ENCODE assay signal across 23 cellular contexts in the genomic region with DNA sequence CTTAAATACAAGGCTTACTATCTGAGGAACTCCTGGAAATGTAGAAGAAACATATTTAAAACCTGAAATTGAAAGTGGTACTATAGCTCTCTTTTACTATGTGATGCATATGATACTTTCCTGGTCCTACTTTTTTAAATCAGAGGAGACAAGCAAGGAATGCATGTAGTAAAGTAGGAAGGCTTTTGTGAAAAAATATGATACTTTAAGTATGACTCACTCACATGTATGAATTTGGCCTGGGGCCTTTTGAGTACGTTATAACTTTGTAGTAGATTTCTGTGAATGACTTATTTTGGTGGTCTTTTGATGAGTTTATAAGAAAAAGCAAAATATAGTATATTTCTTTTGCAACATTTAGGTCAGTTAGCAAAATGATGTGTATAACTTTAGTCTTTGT. TPM values are rescaled to one million over a fixed set of nuclear protein-coding genes. Genes with fewer than 3 reads are reported as not detected.
DNase-seq lines count a peak whose midpoint lies in the region; ATAC-seq, FAIRE-seq and TF ChIP-seq lines count a peak whose summit lies in the region.
"Had no signal": no experiment of that assay in that cellular context is flagged by ENCODE, and none has a peak within 500 bp of the region (broad histone marks: within the 10 kb centered on the region; RNA-seq: fewer than 3 reads in every experiment).

No MANE protein-coding gene starts in this region.

- no peaks in the 10 kb centered on the region for H3K27me3 Mint-ChIP-seq in osteocyte (ENCODE audit: unreplicated experiment)
- H3K27me3 Mint-ChIP-seq in stimulated activated naive CD8-positive, alpha-beta T cell treated with anti-CD3 and anti-CD28 coated beads, Interleukin-15, amount 100 ng/mL, for 72 hours = no peaks in the 10 kb centered on the region
- H3K27me3 Mint-ChIP-seq: activated CD4-positive, alpha-beta T cell treated with anti-CD3 and anti-CD28 coated beads for 36 hours; activated naive CD8-positive, alpha-beta T cell treated with anti-CD3 and anti-CD28 coated beads, Interleukin-2, amount 10 ng/mL, durations not matched to agents 7 days and 5 days had no signal

- no peaks in the 10 kb centered on the region for H3K27me3 ChIP-seq in adipocyte (replicated peaks; ENCODE audit: control insufficient read depth, insufficient read depth, low read length)
- H3K27me3 ChIP-seq in fibroblast of lung (ENCODE audit: control insufficient read depth, insufficient read depth, low read length) = no peaks in the 10 kb centered on the region
- H3K27me3 ChIP-seq: left lung, MG63, stomach, tibial artery had no signal

- no peaks in the 10 kb centered on the region for H4K20me1 ChIP-seq in fibroblast of lung (ENCODE audit: control insufficient read depth, extremely low read depth, insufficient read depth, low read length)

- no peak overlapping the region for H2AFZ ChIP-seq in fibroblast of lung (ENCODE audit: low read length)

- H3K4me2 ChIP-seq in fibroblast of lung (ENCODE audit: extremely low read depth, insufficient read depth, low read length) = no peak overlapping the region

- no peak for ATAC-seq in sciatic nerve
- ATAC-seq in stimulated activated naive CD8-positive, alpha-beta T cell treated with anti-CD3 and anti-CD28 coated beads, Interleukin-15, amount 100 ng/mL, for 72 hours = no peak
- no peak for ATAC-seq in activated naive CD4-positive, alpha-beta T cell treated with anti-CD3 and anti-CD28 coated beads, Interleukin-2, amount 50 U/mL, for 72 hours
- ATAC-seq: activated CD4-positive, alpha-beta T cell treated with anti-CD3 and anti-CD28 coated beads for 36 hours; left lung had no signal

- peaks cover 18% of the 10 kb centered on the region for H3K4me1 Mint-ChIP-seq in osteocyte (ENCODE audit: unreplicated experiment)
- no peaks in the 10 kb centered on the region for H3K4me1 Mint-ChIP-seq in stimulated activated naive CD8-positive, alpha-beta T cell treated with anti-CD3 and anti-CD28 coated beads, Interleukin-15, amount 100 ng/mL, for 72 hours
- H3K4me1 Mint-ChIP-seq: activated CD4-positive, alpha-beta T cell treated with anti-CD3 and anti-CD28 coated beads for 36 hours; activated naive CD8-positive, alpha-beta T cell treated with anti-CD3 and anti-CD28 coated beads, Interleukin-2, amount 10 ng/mL, durations not matched to agents 7 days and 5 days had no signal

- H3K9me3 ChIP-seq in adipocyte (ENCODE audit: control insufficient read depth, low read length) = no peaks in the 10 kb centered on the region
- H3K9me3 ChIP-seq in fibroblast of lung (ENCODE audit: control insufficient read depth, insufficient read depth, low read depth, low read length) = no peaks in the 10 kb centered on the region
- H3K9me3 ChIP-seq: left lung, MG63, stomach, tibial artery had no signal

- H3K79me2 ChIP-seq in fibroblast of lung (ENCODE audit: control insufficient read depth, insufficient read depth, low read length) = no peaks in the 10 kb centered on the region

- no peak overlapping the region for H3K4me3 Mint-ChIP-seq in osteocyte (ENCODE audit: unreplicated experiment)
- H3K4me3 Mint-ChIP-seq in stimulated activated naive CD8-positive, alpha-beta T cell treated with anti-CD3 and anti-CD28 coated beads, Interleukin-15, amount 100 ng/mL, for 72 hours = no peak overlapping the region
- H3K4me3 Mint-ChIP-seq: activated CD4-positive, alpha-beta T cell treated with anti-CD3 and anti-CD28 coated beads for 36 hours; activated naive CD8-positive, alpha-beta T cell treated with anti-CD3 and anti-CD28 coated beads, Interleukin-2, amount 10 ng/mL, durations not matched to agents 7 days and 5 days; T-helper 2 cell treated with Interferon-gamma antibody and Interleukin-4, amounts not matched to agents 5 μg/mL and 100 μg/mL, for 36 hours had no signal

- intact Hi-C loops in sciatic nerve (cut with DNase I) = no loop called here

- FAIRE-seq in HTR-8/SVneo (lab: Jason Lieb, UNC) = no peak
- FAIRE-seq: GM12891, H1 had no signal

- H3K9me3 Mint-ChIP-seq in osteocyte (ENCODE audit: unreplicated experiment) = no peaks in the 10 kb centered on the region
- no peaks in the 10 kb centered on the region for H3K9me3 Mint-ChIP-seq in stimulated activated naive CD8-positive, alpha-beta T cell treated with anti-CD3 and anti-CD28 coated beads, Interleukin-15, amount 100 ng/mL, for 72 hours
- H3K9me3 Mint-ChIP-seq in activated naive CD4-positive, alpha-beta T cell treated with anti-CD3 and anti-CD28 coated beads, Interleukin-2, amount 50 U/mL, for 72 hours = no peaks in the 10 kb centered on the region
- H3K9me3 Mint-ChIP-seq: activated naive CD8-positive, alpha-beta T cell treated with anti-CD3 and anti-CD28 coated beads, Interleukin-2, amount 10 ng/mL, durations not matched to agents 7 days and 5 days; T-helper 2 cell treated with Interferon-gamma antibody and Interleukin-4, amounts not matched to agents 5 μg/mL and 100 μg/mL, for 36 hours had no signal

- H3K4me1 ChIP-seq in adipocyte (ENCODE audit: control insufficient read depth, insufficient read depth, low read length) (no peaks in the 10 kb centered on the region), fibroblast of lung (ENCODE audit: control insufficient read depth, extremely low read depth, insufficient read depth, low read length) (no peaks in the 10 kb centered on the region)
- H3K4me1 ChIP-seq: left lung, stomach, tibial artery had no signal

- H3K27ac ChIP-seq in fibroblast of lung (ENCODE audit: insufficient read depth, low read length) = no peak overlapping the region
- H3K27ac ChIP-seq: left lung, stomach, tibial artery had no signal

- DNase-seq in HTR-8/SVneo (ENCODE audit: insufficient read length, low spot score) = peak; percentile 30
- DNase-seq in adipocyte (ENCODE audit: low read depth) = peak; percentile 85
- peak; percentile 28 to 39 for DNase-seq in fibroblast of lung (ENCODE audit: low read depth in 2 of 2)
- DNase-seq in osteocyte (ENCODE audit: extremely low spot score, unreplicated experiment) = no peak
- DNase-seq in sciatic nerve (ENCODE audit: low spot score) = no peak
- no peak for DNase-seq in NCI-H2029 (lab: John Stamatoyannopoulos, UW)
- DNase-seq in stimulated activated naive CD8-positive, alpha-beta T cell treated with anti-CD3 and anti-CD28 coated beads, Interleukin-15, amount 100 ng/mL, for 72 hours = no peak
- DNase-seq in activated naive CD4-positive, alpha-beta T cell treated with anti-CD3 and anti-CD28 coated beads, Interleukin-2, amount 50 U/mL, for 72 hours (ENCODE audit: low spot score in 2 of 2) = no peak
- DNase-seq: activated CD4-positive, alpha-beta T cell treated with anti-CD3 and anti-CD28 coated beads for 36 hours; activated effector memory CD4-positive, alpha-beta T cell treated with anti-CD3 and anti-CD28 coated beads, Interleukin-2, amount 50 U/mL, for 16 hours; activated naive CD8-positive, alpha-beta T cell treated with anti-CD3 and anti-CD28 coated beads, Interleukin-2, amount 10 ng/mL, durations not matched to agents 7 days and 5 days; effector CD4-positive, alpha-beta T cell; left lung; MG63; NCI-H1105 treated with DMSO at 0.1 percent for 48 hours; NCI-H2029 treated with DMSO at 0.1 percent for 48 hours; NCI-H345; NCI-H82; stomach; tibial artery had no signal

- peaks cover 58% of the 10 kb centered on the region for H3K36me3 Mint-ChIP-seq in osteocyte (ENCODE audit: unreplicated experiment)
- peaks cover 0 to 16% of the 10 kb centered on the region in 2 donors for H3K36me3 Mint-ChIP-seq in activated naive CD4-positive, alpha-beta T cell treated with anti-CD3 and anti-CD28 coated beads, Interleukin-2, amount 50 U/mL, for 72 hours

- H3K9ac ChIP-seq in adipocyte (ENCODE audit: low read length) = no peak overlapping the region
- no peak overlapping the region for H3K9ac ChIP-seq in fibroblast of lung (ENCODE audit: insufficient read depth, low read length)

- no peak overlapping the region for H3K4me3 ChIP-seq in adipocyte (ENCODE audit: low read length)
- H3K4me3 ChIP-seq in fibroblast of lung (replicated peaks in 1 of 4; ENCODE audit: control extremely low read depth in 1 of 4, insufficient read depth in 1 of 4, low read depth in 3 of 4, low read length in 4 of 4) = no peak overlapping the region
- H3K4me3 ChIP-seq: left lung, MG63, stomach, tibial artery had no signal

- TF ChIP-seq CTCF in fibroblast of lung (conservative IDR thresholded peaks at IDR 0.05 in 1 of 2, IDR thresholded peaks at IDR 0.05 in 1 of 2; ENCODE audit: low read depth in 1 of 2, low read length in 2 of 2) (no peak), osteocyte (IDR thresholded peaks at IDR 0.05) (no peak)

- peak overlapping the region; percentile 54 for H3K27ac Mint-ChIP-seq in osteocyte (ENCODE audit: unreplicated experiment)
- no peak overlapping the region for H3K27ac Mint-ChIP-seq in stimulated activated naive CD8-positive, alpha-beta T cell treated with anti-CD3 and anti-CD28 coated beads, Interleukin-15, amount 100 ng/mL, for 72 hours
- no peak overlapping the region for H3K27ac Mint-ChIP-seq in activated naive CD4-positive, alpha-beta T cell treated with anti-CD3 and anti-CD28 coated beads, Interleukin-2, amount 50 U/mL, for 72 hours
- H3K27ac Mint-ChIP-seq: activated CD4-positive, alpha-beta T cell treated with anti-CD3 and anti-CD28 coated beads for 36 hours; activated naive CD8-positive, alpha-beta T cell treated with anti-CD3 and anti-CD28 coated beads, Interleukin-2, amount 10 ng/mL, durations not matched to agents 7 days and 5 days; T-helper 2 cell treated with Interferon-gamma antibody and Interleukin-4, amounts not matched to agents 5 μg/mL and 100 μg/mL, for 36 hours had no signal

- H3K36me3 ChIP-seq in adipocyte (ENCODE audit: control insufficient read depth, insufficient read depth, low read length, severe bottlenecking) (peaks cover 64% of the 10 kb centered on the region), fibroblast of lung (ENCODE audit: control insufficient read depth, insufficient read depth, low read length) (no peaks in the 10 kb centered on the region)

RNA-seq across cellular contexts. Expression of a gene that starts 53.8 kb away (rescaled TPM):
- total RNA-seq in fibroblast of lung = 80.9 and 98.6 TPM in 2 replicates
- 70.1 and 111 TPM in 2 replicates for polyA plus RNA-seq in fibroblast of lung
- 60.5 and 81.7 TPM in 2 replicates for polyA plus RNA-seq in fibroblast of lung (2012)
- polyA minus RNA-seq in fibroblast of lung (ENCODE audit: low replicate concordance) = 19.4 and 25.8 TPM in 2 replicates
- total RNA-seq in osteocyte = 95.5 and 97.1 TPM in 2 replicates
- 94.8 TPM for total RNA-seq in sciatic nerve
- total RNA-seq in activated naive CD4-positive, alpha-beta T cell treated with anti-CD3 and anti-CD28 coated beads, Interleukin-2, amount 50 U/mL, for 72 hours = 100 to 1,000 TPM; 110 to 122 TPM

Comparison
In these comparisons a context has a peak if more than half of its experiments do, and no peak if none do; other contexts are left out.
1. DNase-seq: peak in HTR-8/SVneo (single experiment), adipocyte (single experiment) and fibroblast of lung (2 of 2); none in osteocyte (single experiment), sciatic nerve (single experiment), NCI-H2029 (single experiment), stimulated activated naive CD8-positive, alpha-beta T cell treated with anti-CD3 and anti-CD28 coated beads, Interleukin-15, amount 100 ng/mL, for 72 hours (0 of 2) and activated naive CD4-positive, alpha-beta T cell treated with anti-CD3 and anti-CD28 coated beads, Interleukin-2, amount 50 U/mL, for 72 hours (0 of 2).